In the genomic region with DNA sequence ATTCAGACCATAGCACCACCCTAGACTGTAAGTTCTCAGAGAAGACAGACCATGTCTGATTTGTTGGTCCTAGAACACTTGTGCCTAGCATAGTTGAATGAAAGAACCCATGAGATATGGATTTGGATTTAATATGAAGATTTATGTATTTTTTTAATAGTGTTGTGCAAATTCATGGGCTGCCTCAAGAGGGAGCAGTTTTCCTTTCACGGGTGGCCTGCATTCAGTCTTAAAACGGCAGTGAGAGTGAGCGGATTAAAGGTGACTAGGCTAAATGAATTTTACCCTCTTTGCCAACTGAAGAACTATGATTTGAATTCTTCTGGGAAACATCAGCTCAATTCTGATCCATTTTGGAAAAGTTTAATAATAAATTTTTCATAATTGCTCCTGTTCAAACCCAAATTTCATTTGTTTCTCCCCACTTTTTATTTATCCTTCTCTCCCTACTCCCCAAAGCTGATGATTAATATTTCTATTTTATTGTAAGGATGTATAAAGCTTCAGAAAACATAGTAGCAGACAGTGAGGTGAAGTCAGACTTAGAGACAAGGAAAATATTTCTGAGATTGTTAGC, we compare ENCODE assay signal across 8 cellular contexts.
DNase-seq lines count a peak whose midpoint lies in the region; ATAC-seq and TF ChIP-seq lines count a peak whose summit lies in the region.

No MANE protein-coding gene starts in this region.

- in situ Hi-C loops in HAP-1 (cut with MboI; ENCODE audit: low sequenced_read_pairs) (no loop called here), astrocyte of the cerebellum (cut with HindIII; ENCODE audit: low sequenced_read_pairs) (no loop called here)

- H3K4me3 Mint-ChIP-seq in naive B cell, result no peak overlapping the region
- no peak overlapping the region for H3K4me3 Mint-ChIP-seq in immature natural killer cell

- no peaks in the 10 kb centered on the region for H3K27me3 Mint-ChIP-seq in naive B cell
- peaks cover 0 to 3% (median 2%) of the 10 kb centered on the region in 3 donors for H3K27me3 Mint-ChIP-seq in immature natural killer cell (ENCODE audit: low read depth in 3 of 3)

- H3K27me3 ChIP-seq in HAP-1 (ENCODE audit: low read depth), result no peaks in the 10 kb centered on the region

- H3K4me3 ChIP-seq in HAP-1 (no peak overlapping the region), astrocyte of the cerebellum (ENCODE audit: low read depth, low read length) (no peak overlapping the region)

- no peak overlapping the region for H3K27ac Mint-ChIP-seq in naive B cell
- no peak overlapping the region for H3K27ac Mint-ChIP-seq in immature natural killer cell

- H3K36me3 Mint-ChIP-seq in naive B cell, result peaks cover 0 to 4% of the 10 kb centered on the region in 2 donors
- no peaks in the 10 kb centered on the region for H3K36me3 Mint-ChIP-seq in immature natural killer cell

- no peaks in the 10 kb centered on the region for H3K36me3 ChIP-seq in HAP-1 (replicated peaks)

- no peak for ATAC-seq in naive B cell (ENCODE audit: low read depth in 2 of 2)
- ATAC-seq in HG03457 (IDR thresholded peaks at IDR 0.05; ENCODE audit: unreplicated experiment), result no peak

- H3K9me3 ChIP-seq in HAP-1, result no peaks in the 10 kb centered on the region

- H3K4me1 Mint-ChIP-seq in naive B cell (peaks cover 0 to 1% (median under 1%) of the 10 kb centered on the region in 3 donors), immature natural killer cell (no peaks in the 10 kb centered on the region)

- H3K9me3 Mint-ChIP-seq in naive B cell, result peaks cover 0 to 9% (median 0%) of the 10 kb centered on the region in 7 donors
- H3K9me3 Mint-ChIP-seq in immature natural killer cell, result peaks cover 0 to 5% (median 0%) of the 10 kb centered on the region in 6 donors

- peak; percentile 62 for TF ChIP-seq CTCF in astrocyte of the cerebellum (IDR thresholded peaks at IDR 0.05; ENCODE audit: low read depth, low read length, missing control alignments)

- peaks cover 21% of the 10 kb centered on the region for H3K4me1 ChIP-seq in HAP-1

- DNase-seq in stimulated activated CD4-positive, alpha-beta T cell treated with anti-CD3 and anti-CD28 coated beads, Interleukin-1b, Interleukin-23, amount 100 ng/mL, for 48 hours, result peak; percentile 9
- DNase-seq in stimulated activated CD4-positive, alpha-beta T cell treated with anti-CD3 and anti-CD28 coated beads, Interleukin-12 subunit alpha, Interleukin-12 subunit beta, amount 100 ng/mL, for 4 hours, result no peak
- DNase-seq in HAP-1 (ENCODE audit: low spot score in 2 of 2), result peak; percentile 59 to 63
- DNase-seq in NCI-H1694 (lab: John Stamatoyannopoulos, UW), result peak; percentile 11
- peak; percentile 6 for DNase-seq in astrocyte of the cerebellum (ENCODE audit: low read depth)
- peak; percentile 5 for DNase-seq in naive B cell
- no peak for DNase-seq in immature natural killer cell

Comparison
In these comparisons a context has a peak if more than half of its experiments do, and no peak if none do; other contexts are left out.
1. DNase-seq: peak in stimulated activated CD4-positive, alpha-beta T cell treated with anti-CD3 and anti-CD28 coated beads, Interleukin-1b, Interleukin-23, amount 100 ng/mL, for 48 hours (single experiment), HAP-1 (2 of 2), NCI-H1694 (single experiment), astrocyte of the cerebellum (single experiment) and naive B cell (single experiment); none in stimulated activated CD4-positive, alpha-beta T cell treated with anti-CD3 and anti-CD28 coated beads, Interleukin-12 subunit alpha, Interleukin-12 subunit beta, amount 100 ng/mL, for 4 hours (single experiment) and immature natural killer cell (0 of 3).